Comparison of ENCODE assay signal across 25 cellular contexts in the genomic region with DNA sequence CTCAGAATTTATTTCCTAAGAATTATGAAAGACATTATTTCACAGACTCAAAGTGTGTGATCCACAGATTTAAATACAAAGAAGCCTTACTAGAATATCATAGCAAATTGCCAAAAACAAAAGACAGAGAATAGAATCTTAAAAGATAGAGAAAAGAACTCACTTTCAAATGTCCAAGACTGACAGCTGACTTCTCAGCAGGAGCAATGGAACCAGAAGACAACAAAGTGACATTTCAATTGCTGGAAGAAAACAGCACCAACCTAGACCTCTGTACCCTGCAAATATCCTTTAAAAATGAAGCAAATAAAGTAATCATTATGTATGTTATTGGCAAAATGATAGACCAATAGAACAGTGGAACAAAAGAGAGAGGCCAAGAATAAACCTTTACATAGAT.
DNase-seq lines count a peak whose midpoint lies in the region; ATAC-seq and TF ChIP-seq lines count a peak whose summit lies in the region.
"Had no signal": no experiment of that assay in that cellular context is flagged by ENCODE, and none has a peak within 500 bp of the region (broad histone marks: within the 10 kb centered on the region; RNA-seq: fewer than 3 reads in every experiment).

No MANE protein-coding gene starts in this region.

- H3K27ac ChIP-seq in GM23248 (no peak overlapping the region), mesenchymal stem cell (ENCODE audit: low read length, poor library complexity, severe bottlenecking) (no peak overlapping the region)
- H3K27ac ChIP-seq: BLaER1, HL-60, RWPE1 had no signal

- H3K4me1 ChIP-seq in GM23248 (ENCODE audit: insufficient read depth): no peaks in the 10 kb centered on the region
- no peaks in the 10 kb centered on the region for H3K4me1 ChIP-seq in mesenchymal stem cell (ENCODE audit: control insufficient read depth, insufficient read depth, low read depth, low read length)
- H3K4me1 ChIP-seq: BLaER1, HAP-1 had no signal

- H3K4me2 ChIP-seq in GM23248 (ENCODE audit: unreplicated experiment) (no peak overlapping the region), mesenchymal stem cell (ENCODE audit: low read length, poor library complexity, severe bottlenecking) (no peak overlapping the region)
- H3K4me2 ChIP-seq: BLaER1 had no signal

- no peak overlapping the region for H3K23ac ChIP-seq in mesenchymal stem cell (ENCODE audit: low read length in 2 of 2)

- peaks cover 1% of the 10 kb centered on the region for H3K79me1 ChIP-seq in mesenchymal stem cell (replicated peaks; ENCODE audit: low read length, poor library complexity, severe bottlenecking)

- ATAC-seq in GM21423 (IDR thresholded peaks at IDR 0.05; ENCODE audit: unreplicated experiment): no peak
- no peak for ATAC-seq in HG03571 (IDR thresholded peaks at IDR 0.05; ENCODE audit: unreplicated experiment)
- ATAC-seq: Panc1 had no signal

- no peaks in the 10 kb centered on the region for H3K27me3 ChIP-seq in GM23248 (replicated peaks; ENCODE audit: insufficient read depth)
- H3K27me3 ChIP-seq in mesenchymal stem cell (ENCODE audit: control insufficient read depth in 1 of 2, insufficient read depth in 1 of 2, low read length in 2 of 2): no peaks in the 10 kb centered on the region
- H3K27me3 ChIP-seq: BLaER1, MG63 had no signal

- H3K4me3 ChIP-seq in GM23248 (no peak overlapping the region), NB4 (ENCODE audit: low read depth, low read length) (no peak overlapping the region), choroid plexus epithelial cell (ENCODE audit: low read depth, low read length) (no peak overlapping the region), mesenchymal stem cell (ENCODE audit: insufficient read depth in 1 of 2, low read depth in 1 of 2, low read length in 2 of 2) (peak overlapping the region in 1 of 2 experiments; percentile 53)
- H3K4me3 ChIP-seq: BLaER1, HAP-1, MG63 had no signal

- TF ChIP-seq POLR2A in NB4 (IDR thresholded peaks at IDR 0.05; ENCODE audit: extremely low read depth, insufficient read length): no peak

- no peaks in the 10 kb centered on the region for H3F3A ChIP-seq in GM23248 (ENCODE audit: insufficient read depth)

- H3K14ac ChIP-seq in mesenchymal stem cell (ENCODE audit: low read length in 2 of 2): no peak overlapping the region

- in situ Hi-C loops in GM23248 (cut with MboI): no loop called here

- POLR2A ChIA-PET in HEK293T (lab: Yijun Ruan, JAX): no interaction called here

- DNase-seq in GM23248 (peak; percentile 13), NB4 (ENCODE audit: low read depth) (peak; percentile 5), choroid plexus epithelial cell (ENCODE audit: low read depth) (peak; percentile 5), mesenchymal stem cell (peak; percentile 5), HEK293T (ENCODE audit: extremely low spot score) (no peak)
- DNase-seq: CD4-positive, CD25-positive, alpha-beta regulatory T cell; DMS153; DND-41; GOT3; Kasumi-1; MG63; NCI-H1092; NCI-H1417 treated with DMSO at 0.1 percent for 48 hours; NCI-H1694 treated with DMSO at 0.1 percent for 48 hours; NCI-H2081; NCI-H2227 treated with DMSO at 0.1 percent for 48 hours; NCI-H526 treated with DMSO at 0.1 percent for 48 hours; SHP77 had no signal

- TF ChIP-seq CTCF in NB4 (IDR thresholded peaks at IDR 0.05; ENCODE audit: low read depth, low read length) (no peak), choroid plexus epithelial cell (conservative IDR thresholded peaks at IDR 0.05; ENCODE audit: low read depth, low read length) (no peak)

- H2AFZ ChIP-seq in GM23248 (no peak overlapping the region), mesenchymal stem cell (ENCODE audit: low read depth, low read length) (no peak overlapping the region)

- no peak overlapping the region for H2BK120ac ChIP-seq in mesenchymal stem cell (ENCODE audit: low read depth, low read length)

- CTCF ChIA-PET in HEK293T (lab: Yijun Ruan, JAX): no interaction called here

- H3K9me3 ChIP-seq in GM23248 (ENCODE audit: low read depth) (peaks cover 7% of the 10 kb centered on the region), mesenchymal stem cell (ENCODE audit: control insufficient read depth, low read length) (peaks cover 83% of the 10 kb centered on the region)
- H3K9me3 ChIP-seq: HAP-1 had no signal

- no peaks in the 10 kb centered on the region for H4K20me1 ChIP-seq in GM23248 (ENCODE audit: insufficient read depth)
- H4K20me1 ChIP-seq: BLaER1 had no signal

- H3K4ac ChIP-seq in mesenchymal stem cell (ENCODE audit: low read depth in 1 of 2, low read length in 2 of 2): no peak overlapping the region

- H3K36me3 ChIP-seq in GM23248 (ENCODE audit: low read depth): peaks cover 44% of the 10 kb centered on the region
- peaks cover 15 to 79% of the 10 kb centered on the region in 2 experiments for H3K36me3 ChIP-seq in mesenchymal stem cell (ENCODE audit: control insufficient read depth in 1 of 2, insufficient read depth in 2 of 2, low read depth in 1 of 2, low read length in 2 of 2)

- no peaks in the 10 kb centered on the region for H3K79me2 ChIP-seq in GM23248 (ENCODE audit: insufficient read depth)

- no peaks in the 10 kb centered on the region for H3K9me2 ChIP-seq in GM23248 (ENCODE audit: insufficient read depth)

- H2AK5ac ChIP-seq in mesenchymal stem cell (ENCODE audit: low read length, severe bottlenecking): no peak overlapping the region

- no peak overlapping the region for H2BK5ac ChIP-seq in mesenchymal stem cell (ENCODE audit: low read depth, low read length, poor library complexity, severe bottlenecking)

- H3K18ac ChIP-seq in mesenchymal stem cell (ENCODE audit: low read depth in 1 of 2, low read length in 2 of 2): no peak overlapping the region

- H2BK15ac ChIP-seq in mesenchymal stem cell (ENCODE audit: low read depth, poor library complexity, severe bottlenecking): no peak overlapping the region

- H3K9ac ChIP-seq in GM23248 (no peak overlapping the region), mesenchymal stem cell (ENCODE audit: low read length) (no peak overlapping the region)
- H3K9ac ChIP-seq: BLaER1 had no signal

- no peak overlapping the region for H4K91ac ChIP-seq in mesenchymal stem cell (ENCODE audit: low read length)

- no peak overlapping the region for H4K8ac ChIP-seq in mesenchymal stem cell (ENCODE audit: low read length)

- H2BK12ac ChIP-seq in mesenchymal stem cell (ENCODE audit: low read length in 2 of 2): no peak overlapping the region

TF ChIP-seq in HEK293T, 16 proteins besides CTCF, POLR2A, EP300 and RAD21:
- no peak for TF ChIP-seq SP1 (IDR thresholded peaks at IDR 0.05)
- TF ChIP-seq CTBP1 (IDR thresholded peaks at IDR 0.05; ENCODE audit: borderline replicate concordance): no peak
- TF ChIP-seq, protein P1, sequence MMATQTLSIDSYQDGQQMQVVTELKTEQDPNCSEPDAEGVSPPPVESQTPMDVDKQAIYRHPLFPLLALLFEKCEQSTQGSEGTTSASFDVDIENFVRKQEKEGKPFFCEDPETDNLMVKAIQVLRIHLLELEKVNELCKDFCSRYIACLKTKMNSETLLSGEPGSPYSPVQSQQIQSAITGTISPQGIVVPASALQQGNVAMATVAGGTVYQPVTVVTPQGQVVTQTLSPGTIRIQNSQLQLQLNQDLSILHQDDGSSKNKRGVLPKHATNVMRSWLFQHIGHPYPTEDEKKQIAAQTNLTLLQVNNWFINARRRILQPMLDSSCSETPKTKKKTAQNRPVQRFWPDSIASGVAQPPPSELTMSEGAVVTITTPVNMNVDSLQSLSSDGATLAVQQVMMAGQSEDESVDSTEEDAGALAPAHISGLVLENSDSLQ (IDR thresholded peaks at IDR 0.05): no peak
- no peak for TF ChIP-seq FOXA1 (IDR thresholded peaks at IDR 0.05)
- TF ChIP-seq ZNF384 (IDR thresholded peaks at IDR 0.05): no peak
- no peak for TF ChIP-seq ELF4 (IDR thresholded peaks at IDR 0.05)
- no peak for TF ChIP-seq NFRKB (IDR thresholded peaks at IDR 0.05)
- no peak for TF ChIP-seq ARNT (IDR thresholded peaks at IDR 0.05)
- TF ChIP-seq TARDBP (IDR thresholded peaks at IDR 0.05): no peak
- TF ChIP-seq HDGF (IDR thresholded peaks at IDR 0.05; ENCODE audit: borderline replicate concordance): no peak
- no peak for TF ChIP-seq FOXM1 (IDR thresholded peaks at IDR 0.05; ENCODE audit: borderline replicate concordance)
- no peak for TF ChIP-seq BHLHE40 (IDR thresholded peaks at IDR 0.05; ENCODE audit: borderline replicate concordance)
- TF ChIP-seq L3MBTL2 (conservative IDR thresholded peaks at IDR 0.05): no peak
- TF ChIP-seq LEF1 (IDR thresholded peaks at IDR 0.05; ENCODE audit: borderline replicate concordance): no peak
- no peak for TF ChIP-seq FOXK2 (IDR thresholded peaks at IDR 0.05)
- TF ChIP-seq SUZ12 (IDR thresholded peaks at IDR 0.05): no peak
